8 cellular contexts compared by ENCODE assay signal in the genomic region with DNA sequence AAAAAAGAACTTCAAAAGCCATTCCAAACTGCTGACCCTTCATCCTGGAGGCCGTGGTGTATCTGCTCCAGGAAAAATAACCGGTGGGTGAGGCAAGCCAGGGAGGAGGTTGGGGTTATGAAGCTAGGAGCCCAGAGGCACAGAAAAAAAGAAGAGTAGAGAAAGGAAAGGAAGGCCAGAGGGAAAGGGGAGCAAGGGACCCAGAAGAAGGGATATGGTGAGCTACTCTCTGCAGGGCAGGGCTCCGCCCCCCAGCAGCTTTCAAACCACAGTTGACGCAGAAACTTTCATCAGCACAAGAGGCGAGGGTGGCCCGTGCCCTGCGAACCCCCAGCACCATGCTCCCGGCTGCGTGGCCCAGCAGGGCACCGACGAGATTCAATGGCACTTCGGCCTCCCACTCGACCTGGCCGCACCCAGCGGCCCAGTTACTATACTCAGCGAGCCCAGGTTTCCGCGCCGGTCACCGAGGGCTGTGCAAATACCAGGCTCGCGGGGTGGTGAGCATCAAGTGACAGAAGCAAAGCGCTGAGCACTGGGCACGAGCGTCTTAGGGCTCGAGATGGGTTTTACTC. TPM values are rescaled to one million over a fixed set of nuclear protein-coding genes. Genes with fewer than 3 reads are reported as not detected.
DNase-seq lines count a peak whose midpoint lies in the region; ATAC-seq and TF ChIP-seq lines count a peak whose summit lies in the region.

No MANE protein-coding gene starts in this region.

- H3F3A ChIP-seq in OCI-LY1 (ENCODE audit: insufficient read depth, low read length) = no peaks in the 10 kb centered on the region

- H3K4me3 ChIP-seq in OCI-LY1 (ENCODE audit: low read depth, low read length, poor library complexity, severe bottlenecking) (peak overlapping the region; percentile 91), fibroblast of the aortic adventitia (ENCODE audit: low read depth, low read length) (peak overlapping the region; percentile 82), neuron (ENCODE audit: low read length) (peak overlapping the region; percentile 89)

- peak in 11 of 14 donors; percentile 5 to 65 (median 42) for DNase-seq in C1 segment of cervical spinal cord (lab: John Stamatoyannopoulos, UW)
- peak; percentile 84 to 85 for DNase-seq in activated T-cell treated with anti-CD3 and anti-CD28 coated beads, Interleukin-2, amount 50 U/mL, for 72 hours
- DNase-seq in fibroblast of the aortic adventitia (ENCODE audit: low read depth) = peak; percentile 54
- peak in 31 of 49 donors; percentile 8 to 63 (median 32) for DNase-seq in substantia nigra (lab: John Stamatoyannopoulos, UW)

- peak overlapping the region; percentile 85 to 92 for H3K4me3 Mint-ChIP-seq in activated T-cell treated with anti-CD3 and anti-CD28 coated beads, Interleukin-2, amount 50 U/mL, for 72 hours

- no peaks in the 10 kb centered on the region for H3K27me3 Mint-ChIP-seq in activated T-cell treated with anti-CD3 and anti-CD28 coated beads, Interleukin-2, amount 50 U/mL, for 72 hours (ENCODE audit: low read depth)

- H3K36me3 Mint-ChIP-seq in activated T-cell treated with anti-CD3 and anti-CD28 coated beads, Interleukin-2, amount 50 U/mL, for 72 hours (ENCODE audit: insufficient read depth in 2 of 2) = peaks cover 25 to 53% of the 10 kb centered on the region in 2 donors

- peaks cover 29% of the 10 kb centered on the region for H3K79me2 ChIP-seq in OCI-LY1 (ENCODE audit: insufficient read depth, low read length)

- peak overlapping the region; percentile 45 for H3K27ac Mint-ChIP-seq in activated T-cell treated with anti-CD3 and anti-CD28 coated beads, Interleukin-2, amount 50 U/mL, for 72 hours

- H3K4me1 ChIP-seq in OCI-LY1 (ENCODE audit: insufficient read depth, low read length, severe bottlenecking) = peaks cover 30% of the 10 kb centered on the region
- peaks cover 16% of the 10 kb centered on the region for H3K4me1 ChIP-seq in neuron (ENCODE audit: insufficient read depth, low read length)

- H2AFZ ChIP-seq in OCI-LY1 (ENCODE audit: low read length) = no peak overlapping the region
- peak overlapping the region; percentile 91 for H2AFZ ChIP-seq in neuron (ENCODE audit: low read depth, low read length)

- H3K36me3 ChIP-seq in OCI-LY1 (ENCODE audit: insufficient read depth, low read length) (peaks cover 48% of the 10 kb centered on the region), neuron (ENCODE audit: insufficient read depth, low read length) (peaks cover 26% of the 10 kb centered on the region)

- H3K4me2 ChIP-seq in OCI-LY1 (ENCODE audit: low read length) = peak overlapping the region; percentile 78

- H3K9me3 ChIP-seq in OCI-LY1 (ENCODE audit: low read length) (no peaks in the 10 kb centered on the region), neuron (ENCODE audit: low read length) (no peaks in the 10 kb centered on the region)

- peaks cover 60% of the 10 kb centered on the region for H3K4me1 Mint-ChIP-seq in activated T-cell treated with anti-CD3 and anti-CD28 coated beads, Interleukin-2, amount 50 U/mL, for 72 hours (ENCODE audit: low read depth)

- H3K27me3 ChIP-seq in OCI-LY1 (ENCODE audit: insufficient read depth, low read length) (no peaks in the 10 kb centered on the region), neuron (ENCODE audit: insufficient read depth, low read length) (no peaks in the 10 kb centered on the region)

- no peaks in the 10 kb centered on the region for H3K9me3 Mint-ChIP-seq in activated T-cell treated with anti-CD3 and anti-CD28 coated beads, Interleukin-2, amount 50 U/mL, for 72 hours

- H3K9ac ChIP-seq in OCI-LY1 (ENCODE audit: low read length) = peak overlapping the region; percentile 93

- H3K9me2 ChIP-seq in OCI-LY1 (ENCODE audit: low read depth, low read length) = no peaks in the 10 kb centered on the region

- H4K20me1 ChIP-seq in OCI-LY1 (ENCODE audit: insufficient read depth, low read length) = no peaks in the 10 kb centered on the region

- H3K27ac ChIP-seq in OCI-LY1 (ENCODE audit: low read depth, low read length, poor library complexity, severe bottlenecking) = peak overlapping the region; percentile 60
- peak overlapping the region; percentile 53 for H3K27ac ChIP-seq in substantia nigra (ENCODE audit: low read depth, low read length, poor library complexity, severe bottlenecking)

- ATAC-seq in GM19035 (IDR thresholded peaks at IDR 0.05; ENCODE audit: unreplicated experiment) (peak; percentile 60), HG03175 (IDR thresholded peaks at IDR 0.05; ENCODE audit: unreplicated experiment) (peak; percentile 63)
- ATAC-seq in activated T-cell treated with anti-CD3 and anti-CD28 coated beads, Interleukin-2, amount 50 U/mL, for 72 hours (replicated peaks in 1 of 2) = peak; percentile 81 to 83

- TF ChIP-seq CTCF in OCI-LY1 (IDR thresholded peaks at IDR 0.05; ENCODE audit: low read length) (no peak), fibroblast of the aortic adventitia (IDR thresholded peaks at IDR 0.05; ENCODE audit: insufficient read depth, low read length) (no peak)

RNA-seq across cellular contexts. Expression of a gene that starts 0.7 kb away (rescaled TPM):
- 100 to 1,000 TPM; 237 to 257 TPM for total RNA-seq in activated T-cell treated with anti-CD3 and anti-CD28 coated beads, Interleukin-2, amount 50 U/mL, for 72 hours
- 13.2 and 39.1 TPM in 2 replicates for total RNA-seq in fibroblast of the aortic adventitia (ENCODE audit: low replicate concordance)

RNA-seq across cellular contexts. Expression of a gene that starts 38.6 kb away (rescaled TPM):
- total RNA-seq in activated T-cell treated with anti-CD3 and anti-CD28 coated beads, Interleukin-2, amount 50 U/mL, for 72 hours = under 1 TPM; 0.19 to 0.29 TPM
- not detected in 2 replicates for total RNA-seq in fibroblast of the aortic adventitia (ENCODE audit: low replicate concordance)

Comparison
In these comparisons a context has a peak if more than half of its experiments do, and no peak if none do; other contexts are left out.
1. Peak in every context shown above with its lines: DNase-seq, ATAC-seq, H3K4me3 ChIP-seq and H3K27ac ChIP-seq.
2. DNase-seq: peak in every context shown above with its lines; median percentile 84 in activated T-cell treated with anti-CD3 and anti-CD28 coated beads, Interleukin-2, amount 50 U/mL, for 72 hours; 54 in fibroblast of the aortic adventitia; 42 in C1 segment of cervical spinal cord; 32 in substantia nigra.